Comparison of ENCODE assay signal across 23 cellular contexts in genomic region chr2:1621041-1621440, GRCh38.
DNase-seq lines count a peak whose midpoint lies in the region; ATAC-seq, FAIRE-seq and TF ChIP-seq lines count a peak whose summit lies in the region.
"Had no signal": no experiment of that assay in that cellular context is flagged by ENCODE, and none has a peak within 500 bp of the region (broad histone marks: within the 10 kb centered on the region; RNA-seq: fewer than 3 reads in every experiment).

No MANE protein-coding gene starts in this region.

- no peak overlapping the region for H3K4me2 ChIP-seq in HepG2 (ENCODE audit: low read depth, low read length)
- no peak overlapping the region for H3K4me2 ChIP-seq in neuronal stem cell (ENCODE audit: insufficient read depth, low read length, poor library complexity, severe bottlenecking)

- POLR2A ChIA-PET in HepG2 (lab: Yijun Ruan, JAX): no interaction called here

- no peak for FAIRE-seq in HepG2 (lab: Jason Lieb, UNC)
- FAIRE-seq: A204.1, GM12878, RCC 7860 had no signal

- no peak overlapping the region for H3K14ac ChIP-seq in neuronal stem cell (ENCODE audit: low read length)

- no peak overlapping the region for H3K9ac ChIP-seq in HepG2 (ENCODE audit: insufficient read depth, low read depth, low read length)
- H3K9ac ChIP-seq in neuronal stem cell (ENCODE audit: low read depth, low read length, poor library complexity): no peak overlapping the region

- TF ChIP-seq POLR2A in HepG2 (IDR thresholded peaks at IDR 0.05; ENCODE audit: insufficient read depth in 1 of 2, low read depth in 2 of 2, low read length in 2 of 2) (no peak), right lobe of liver (IDR thresholded peaks at IDR 0.05) (no peak), testis (IDR thresholded peaks at IDR 0.05) (no peak)

- no peak overlapping the region for H4K8ac ChIP-seq in neuronal stem cell (ENCODE audit: low read depth, low read length)

- intact Hi-C loops in HepG2 (cut with micrococcal nuclease; ENCODE audit: unreplicated experiment): no loop called here
- intact Hi-C loops in right lobe of liver (cut with DNase I): no loop called here
- intact Hi-C loops in testis (cut with DNase I; ENCODE audit: low total_unique reads): no loop called here

- H2BK5ac ChIP-seq in neuronal stem cell (ENCODE audit: low read length): no peak overlapping the region

- BruUV-seq in HepG2 (replicated peaks; lab: Mats Ljungman, UMichigan): no TSS peak

- no peak for ATAC-seq in HepG2
- no peak for ATAC-seq in right lobe of liver
- ATAC-seq: GM12878 had no signal

- H3K79me1 ChIP-seq in neuronal stem cell (ENCODE audit: low read depth, low read length): no peaks in the 10 kb centered on the region

- H3K27ac ChIP-seq in HepG2 (ENCODE audit: extremely low read length, insufficient read depth, low read length): no peak overlapping the region
- no peak overlapping the region for H3K27ac ChIP-seq in right lobe of liver
- peak overlapping the region; percentile 95 for H3K27ac ChIP-seq in VCaP
- no peak overlapping the region for H3K27ac ChIP-seq in neuronal stem cell (replicated peaks; ENCODE audit: low read length)
- no peak overlapping the region for H3K27ac ChIP-seq in testis
- H3K27ac ChIP-seq: SJCRH30 had no signal

- TF ChIP-seq EP300 in HepG2 (IDR thresholded peaks at IDR 0.05; ENCODE audit: low read depth in 2 of 2, low read length in 2 of 2) (no peak), HepG2 (CRISPR knock-in tag; IDR thresholded peaks at IDR 0.05; ENCODE audit: borderline replicate concordance) (no peak)

- H3K79me2 ChIP-seq in HepG2 (ENCODE audit: insufficient read depth, low read length): no peaks in the 10 kb centered on the region

- H2AK5ac ChIP-seq in neuronal stem cell (ENCODE audit: low read depth, low read length): no peak overlapping the region

- no peak overlapping the region for H2BK120ac ChIP-seq in neuronal stem cell (ENCODE audit: low read depth, low read length)

- H3K23ac ChIP-seq in neuronal stem cell (ENCODE audit: low read depth, low read length, poor library complexity): no peak overlapping the region

- H3K18ac ChIP-seq in neuronal stem cell (ENCODE audit: low read length): no peak overlapping the region

- H4K91ac ChIP-seq in neuronal stem cell (ENCODE audit: low read depth, low read length, poor library complexity): no peak overlapping the region

- H3K4me3 ChIP-seq in HepG2 (replicated peaks in 1 of 3; ENCODE audit: insufficient read depth in 1 of 3, low read depth in 2 of 3, low read length in 3 of 3): no peak overlapping the region
- no peak overlapping the region for H3K4me3 ChIP-seq in right lobe of liver
- no peak overlapping the region for H3K4me3 ChIP-seq in neuronal stem cell (ENCODE audit: low read length in 2 of 2)
- no peak overlapping the region for H3K4me3 ChIP-seq in testis
- H3K4me3 ChIP-seq: GM12878, SJCRH30 had no signal

- no peak for DNase-seq in HepG2 (ENCODE audit: low spot score)
- DNase-seq in right lobe of liver: no peak
- DNase-seq in neuronal stem cell (ENCODE audit: low spot score): no peak
- DNase-seq in testis: no peak
- DNase-seq in DMS153 (lab: John Stamatoyannopoulos, UW): no peak
- no peak for DNase-seq in 8988T
- DNase-seq: CD4-positive, CD25-positive, alpha-beta regulatory T cell; DMS79 treated with DMSO at 0.1 percent for 48 hours; H7; HFFc6; KG1; NCI-H1105; NCI-H2081; NCI-H2171; NCI-H345; NCI-H524; NCI-H774; NK-92 treated with Interleukin-12 subunit alpha and Interleukin-12 subunit beta, amount 100 ng/mL, for 24 hours; SJCRH30 had no signal

- CTCF ChIA-PET in HepG2 (lab: Yijun Ruan, JAX; ENCODE audit: low intra/inter-chr PET ratio, low total read pairs): no interaction called here

- no peak overlapping the region for H3K4ac ChIP-seq in neuronal stem cell (ENCODE audit: low read length)

- H3K4me1 ChIP-seq in HepG2 (ENCODE audit: insufficient read depth, low read length): no peaks in the 10 kb centered on the region
- no peaks in the 10 kb centered on the region for H3K4me1 ChIP-seq in right lobe of liver
- H3K4me1 ChIP-seq in neuronal stem cell (ENCODE audit: control insufficient read depth in 2 of 2, insufficient read depth in 1 of 2, low read depth in 1 of 2, low read length in 2 of 2): peaks cover 0 to 9% of the 10 kb centered on the region in 2 donors
- H3K4me1 ChIP-seq in testis: no peaks in the 10 kb centered on the region
- H3K4me1 ChIP-seq: SJCRH30 had no signal

- in situ Hi-C loops in HepG2 (cut with HindIII; ENCODE audit: extremely low pct_ligation_motif_present, low pct_unique_long_range_greater_than_20kb): no loop called here

- no peaks in the 10 kb centered on the region for H4K20me1 ChIP-seq in HepG2 (ENCODE audit: insufficient read depth, low read length)

- no peak overlapping the region for H2BK12ac ChIP-seq in neuronal stem cell (ENCODE audit: low read length)

- H2BK15ac ChIP-seq in neuronal stem cell (ENCODE audit: low read length): peak overlapping the region; percentile 7

- no peak for TF ChIP-seq RAD21 in HepG2 (CRISPR knock-in tag; IDR thresholded peaks at IDR 0.05)

- H2AFZ ChIP-seq in HepG2 (ENCODE audit: low read length) (no peak overlapping the region), neuronal stem cell (ENCODE audit: low read length) (no peak overlapping the region)

- 32% methylated on average over 8 of the region's 11 CpGs for WGBS in HepG2 (ENCODE audit: low lambda C conversion rate)
- 60% methylated on average over 7 of the region's 11 CpGs for WGBS in right lobe of liver (ENCODE audit: insufficient coverage, low coverage, low lambda C conversion rate, missing lambda C conversion rate)
- no CpG with 5 or more reads among the region's 11 CpGs for WGBS in neuronal stem cell (ENCODE audit: extremely low coverage in 2 of 2, insufficient read length in 2 of 2, insufficient replicate concordance in 1 of 2), 2 donors
- 92 to 96% methylated on average over 11 of the region's 11 CpGs for WGBS in testis, 2 donors

- H3K36me3 ChIP-seq in HepG2 (replicated peaks in 1 of 2; ENCODE audit: control insufficient read depth in 1 of 2, insufficient read depth in 2 of 2, low read length in 2 of 2) (no peaks in the 10 kb centered on the region), right lobe of liver (no peaks in the 10 kb centered on the region), neuronal stem cell (replicated peaks in 1 of 2; ENCODE audit: control insufficient read depth in 2 of 2, insufficient read depth in 2 of 2, low read length in 2 of 2) (no peaks in the 10 kb centered on the region), testis (ENCODE audit: low read depth, missing control alignments) (no peaks in the 10 kb centered on the region)
- H3K36me3 ChIP-seq: SJCRH30 had no signal

- H3K27me3 ChIP-seq in HepG2 (ENCODE audit: control insufficient read depth in 1 of 2, insufficient read depth in 2 of 2, low read length in 2 of 2) (peaks cover 10 to 31% of the 10 kb centered on the region in 2 experiments), right lobe of liver (no peaks in the 10 kb centered on the region), neuronal stem cell (ENCODE audit: control insufficient read depth in 3 of 3, insufficient read depth in 3 of 3, low read depth in 1 of 3, low read length in 3 of 3) (no peaks in the 10 kb centered on the region), testis (no peaks in the 10 kb centered on the region)
- H3K27me3 ChIP-seq: SJCRH30 had no signal

- H3K9me3 ChIP-seq in HepG2 (ENCODE audit: low read length) (no peaks in the 10 kb centered on the region), right lobe of liver (no peaks in the 10 kb centered on the region), neuronal stem cell (replicated peaks in 1 of 2; ENCODE audit: control insufficient read depth in 2 of 2, insufficient read depth in 1 of 2, low read depth in 1 of 2, low read length in 2 of 2) (no peaks in the 10 kb centered on the region), testis (no peaks in the 10 kb centered on the region)
- H3K9me3 ChIP-seq: SJCRH30 had no signal

- TF ChIP-seq CTCF in HepG2 (CRISPR knock-in tag; IDR thresholded peaks at IDR 0.05) (no peak), right lobe of liver (IDR thresholded peaks at IDR 0.05) (no peak), VCaP (conservative IDR thresholded peaks at IDR 0.05) (no peak), testis (IDR thresholded peaks at IDR 0.05) (no peak)

TF ChIP-seq in HepG2, 621 proteins besides CTCF, POLR2A, EP300 and RAD21:
- TF ChIP-seq ZNF674 (CRISPR knock-in tag; IDR thresholded peaks at IDR 0.05; ENCODE audit: low read depth) (no peak), CREB1 (IDR thresholded peaks at IDR 0.05) (peak; percentile 39; the same call in 1 of the 2 replicates), CREB1 (CRISPR knock-in tag; IDR thresholded peaks at IDR 0.05) (no peak)
